Comparison of ENCODE assay signal across 8 cellular contexts in the genomic region with DNA sequence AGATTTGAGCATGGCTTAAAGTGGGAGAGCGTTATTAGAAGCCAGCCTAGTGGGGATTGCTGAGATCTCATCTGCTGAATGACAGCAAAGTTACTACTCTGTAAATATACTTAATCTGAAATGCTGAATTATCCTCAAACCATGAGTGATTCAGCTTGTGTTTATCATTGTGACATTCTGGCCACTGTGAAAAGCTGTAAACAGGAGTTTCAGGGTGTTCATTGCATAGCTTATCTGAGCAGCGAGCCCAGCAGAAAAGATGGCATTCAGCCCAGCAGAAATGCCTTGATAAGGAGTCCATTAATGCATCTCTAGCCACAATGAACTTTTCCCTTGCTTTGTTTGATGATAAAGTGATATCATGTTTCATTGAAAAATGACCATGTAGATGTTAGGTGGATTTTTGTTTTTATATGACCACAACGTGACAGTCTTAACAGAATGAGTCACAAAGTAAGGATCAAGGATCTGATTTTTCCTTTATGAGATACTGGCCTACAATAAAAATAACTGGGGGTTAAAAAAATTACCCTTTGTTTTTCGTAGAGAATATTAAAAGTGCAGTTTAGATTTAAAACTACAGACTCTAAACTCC. TPM values are rescaled to one million over a fixed set of nuclear protein-coding genes. Genes with fewer than 3 reads are reported as not detected.
DNase-seq lines count a peak whose midpoint lies in the region; ATAC-seq and TF ChIP-seq lines count a peak whose summit lies in the region.
"Had no signal": no experiment of that assay in that cellular context is flagged by ENCODE, and none has a peak within 500 bp of the region (broad histone marks: within the 10 kb centered on the region; RNA-seq: fewer than 3 reads in every experiment).

No MANE protein-coding gene starts in this region.

- H3K27me3 Mint-ChIP-seq in T-cell (no peaks in the 10 kb centered on the region), GM23338 (ENCODE audit: insufficient read depth, low read depth, poor library complexity) (no peaks in the 10 kb centered on the region)
- no peaks in the 10 kb centered on the region for H3K27me3 Mint-ChIP-seq in stimulated activated memory B cell treated with anti-CD40 and anti-IgM and Interleukin-4, amounts not matched to agents 10 μg/mL and 1 μg/mL and 100 μg/mL, for 72 hours

- DNase-seq in HPDE6-E6E7 (ENCODE audit: extremely low spot score): peak; percentile 22
- DNase-seq in T-cell: no peak
- peak; percentile 94 for DNase-seq in fibroblast of villous mesenchyme (ENCODE audit: low read depth)
- DNase-seq in CD1c-positive myeloid dendritic cell (ENCODE audit: extremely low spot score): no peak
- DNase-seq in thyroid gland: no peak
- no peak for DNase-seq in GM23338 (ENCODE audit: low spot score)
- DNase-seq: KG1 had no signal

- CTCF ChIA-PET in T-cell (lab: Charles Lee): interaction anchor here in 1 of 2 donors (0.6 to 5.5 kb wide), 3 partner anchors 14 to 387 kb away, joined by 3 to 32 read pairs (median 14); no protein-coding TSS in a partner anchor

- no peak for TF ChIP-seq CTCF in fibroblast of villous mesenchyme (IDR thresholded peaks at IDR 0.05; ENCODE audit: insufficient read depth, low read depth, low read length)
- TF ChIP-seq CTCF in thyroid gland (IDR thresholded peaks at IDR 0.05): no peak
- no peak for TF ChIP-seq CTCF in GM23338 (conservative IDR thresholded peaks at IDR 0.05; ENCODE audit: low read depth in 2 of 2)

- H4K20me1 ChIP-seq in GM23338 (replicated peaks; ENCODE audit: insufficient read depth): no peaks in the 10 kb centered on the region

- H3K9me2 ChIP-seq in GM23338 (ENCODE audit: insufficient read depth): no peaks in the 10 kb centered on the region

- TF ChIP-seq POLR2A in thyroid gland (IDR thresholded peaks at IDR 0.05): no peak

- H3K36me3 ChIP-seq in thyroid gland (no peaks in the 10 kb centered on the region), GM23338 (ENCODE audit: insufficient read depth) (no peaks in the 10 kb centered on the region)

- intact Hi-C loops in thyroid gland (cut with DNase I): no loop called here

- peaks cover 76% of the 10 kb centered on the region for H3K79me2 ChIP-seq in GM23338 (replicated peaks; ENCODE audit: insufficient read depth)

- POLR2A ChIA-PET in T-cell (lab: Charles Lee): interaction anchor here in 1 of 2 donors (0.9 kb wide), 1 partner anchor 13 kb away, joined by 3 read pairs; no protein-coding TSS in a partner anchor

- H3K9me3 ChIP-seq in thyroid gland: no peaks in the 10 kb centered on the region

- H3K4me1 Mint-ChIP-seq in T-cell (peaks cover 91 to 92% (median 92%) of the 10 kb centered on the region in 3 donors), GM23338 (peaks cover 9% of the 10 kb centered on the region; the same call in 2 of the 3 replicates)
- peaks cover 65% of the 10 kb centered on the region for H3K4me1 Mint-ChIP-seq in stimulated activated memory B cell treated with anti-CD40 and anti-IgM and Interleukin-4, amounts not matched to agents 10 μg/mL and 1 μg/mL and 100 μg/mL, for 72 hours

- H3K4me3 ChIP-seq in fibroblast of villous mesenchyme (ENCODE audit: low read depth, low read length): no peak overlapping the region
- no peak overlapping the region for H3K4me3 ChIP-seq in thyroid gland (replicated peaks in 1 of 3)
- no peak overlapping the region for H3K4me3 ChIP-seq in GM23338

- peak overlapping the region; percentile 1 to 61 (median 28) for H3K4me3 Mint-ChIP-seq in T-cell
- no peak overlapping the region for H3K4me3 Mint-ChIP-seq in stimulated activated memory B cell treated with anti-CD40 and anti-IgM and Interleukin-4, amounts not matched to agents 10 μg/mL and 1 μg/mL and 100 μg/mL, for 72 hours
- H3K4me3 Mint-ChIP-seq in GM23338: no peak overlapping the region

- H3K27ac ChIP-seq in thyroid gland (peak overlapping the region in 1 of 3 donors; percentile 7), GM23338 (ENCODE audit: low read depth) (no peak overlapping the region)

- H3K9me3 Mint-ChIP-seq in T-cell (no peaks in the 10 kb centered on the region), GM23338 (no peaks in the 10 kb centered on the region)
- no peaks in the 10 kb centered on the region for H3K9me3 Mint-ChIP-seq in stimulated activated memory B cell treated with anti-CD40 and anti-IgM and Interleukin-4, amounts not matched to agents 10 μg/mL and 1 μg/mL and 100 μg/mL, for 72 hours

- H3K36me3 Mint-ChIP-seq in T-cell (peaks cover 9% of the 10 kb centered on the region), GM23338 (ENCODE audit: low read depth) (no peaks in the 10 kb centered on the region)
- H3K36me3 Mint-ChIP-seq in stimulated activated memory B cell treated with anti-CD40 and anti-IgM and Interleukin-4, amounts not matched to agents 10 μg/mL and 1 μg/mL and 100 μg/mL, for 72 hours: peaks cover 5% of the 10 kb centered on the region

- H3K27me3 ChIP-seq in thyroid gland: no peaks in the 10 kb centered on the region
- H3K27me3 ChIP-seq in GM23338 (ENCODE audit: insufficient read depth): no peaks in the 10 kb centered on the region

- WGBS in thyroid gland, 2 donors: 65 to 70% methylated on average over 4 of the region's 4 CpGs

- H3K4me1 ChIP-seq in thyroid gland (peaks cover 51 to 61% of the 10 kb centered on the region in 2 donors), GM23338 (ENCODE audit: insufficient read depth) (peaks cover 5% of the 10 kb centered on the region; the same call in 1 of the 2 replicates)

- H3K27ac Mint-ChIP-seq in T-cell: peak overlapping the region; percentile 66 to 75
- peak overlapping the region; percentile 53 for H3K27ac Mint-ChIP-seq in stimulated activated memory B cell treated with anti-CD40 and anti-IgM and Interleukin-4, amounts not matched to agents 10 μg/mL and 1 μg/mL and 100 μg/mL, for 72 hours
- H3K27ac Mint-ChIP-seq in GM23338: no peak overlapping the region

- H3K4me2 ChIP-seq in GM23338: no peak overlapping the region

- ATAC-seq in T-cell (replicated peaks in 1 of 4) (no peak), GM23338 (no peak)
- ATAC-seq in stimulated activated memory B cell treated with anti-CD40 and anti-IgM and Interleukin-4, amounts not matched to agents 10 μg/mL and 1 μg/mL and 100 μg/mL, for 72 hours: no peak

- H2AFZ ChIP-seq in GM23338: no peak overlapping the region

- H3F3A ChIP-seq in GM23338 (replicated peaks; ENCODE audit: low read depth): no peaks in the 10 kb centered on the region

TF ChIP-seq in GM23338, 12 proteins besides CTCF, POLR2A, EP300 and RAD21:
- TF ChIP-seq STAT1 (IDR thresholded peaks at IDR 0.05; ENCODE audit: unreplicated experiment): no peak
- TF ChIP-seq CREB1 (CRISPR knock-in tag; IDR thresholded peaks at IDR 0.05; ENCODE audit: low read depth): no peak
- no peak for TF ChIP-seq JUNB (IDR thresholded peaks at IDR 0.05; ENCODE audit: unreplicated experiment)
- TF ChIP-seq NANOG (IDR thresholded peaks at IDR 0.05; ENCODE audit: borderline replicate concordance): no peak
- no peak for TF ChIP-seq EZH2phosphoT487 (IDR thresholded peaks at IDR 0.05; ENCODE audit: unreplicated experiment)
- TF ChIP-seq EZH2 (IDR thresholded peaks at IDR 0.05; ENCODE audit: low read depth, unreplicated experiment): no peak
- TF ChIP-seq ZNF331 (CRISPR knock-in tag; IDR thresholded peaks at IDR 0.05; ENCODE audit: low read depth): no peak
- no peak for TF ChIP-seq ZNF114 (CRISPR knock-in tag; IDR thresholded peaks at IDR 0.05)

RNA-seq across cellular contexts. Expression of a gene that starts 7.8 kb away (rescaled TPM):
- total RNA-seq in T-cell (100 to 1,000 TPM; 101 to 132 (median 117) TPM), fibroblast of villous mesenchyme (93.3 and 101 TPM in 2 replicates), thyroid gland (100 to 1,000 TPM; 148 to 177 (median 158) TPM)
- 38.3 and 42.4 TPM in 2 replicates for total RNA-seq in GM23338 (2014; rRNA removed; shearing (Covaris generic))
- polyA plus RNA-seq in GM23338 (2016; fragmentation: Nextera tagmentation; extraction: Ambion mirVana): 31.9 and 37.3 TPM in 2 replicates

Comparison
In these comparisons a context has a peak if more than half of its experiments do, and no peak if none do; other contexts are left out.
1. DNase-seq: peak in HPDE6-E6E7 (single experiment) and fibroblast of villous mesenchyme (single experiment); none in T-cell (0 of 34), CD1c-positive myeloid dendritic cell (single experiment), thyroid gland (0 of 2) and GM23338 (single experiment).
2. H3K4me3 Mint-ChIP-seq: peak in T-cell (3 of 3); none in stimulated activated memory B cell treated with anti-CD40 and anti-IgM and Interleukin-4, amounts not matched to agents 10 μg/mL and 1 μg/mL and 100 μg/mL, for 72 hours (single experiment) and GM23338 (single experiment).